ENCODE assay signal across 13 cellular contexts in genomic region chr17:41773731-41774193, GRCh38. TPM values are rescaled to one million over a fixed set of nuclear protein-coding genes. Genes with fewer than 3 reads are reported as not detected.
DNase-seq lines count a peak whose midpoint lies in the region; ATAC-seq and TF ChIP-seq lines count a peak whose summit lies in the region.
"Had no signal": no experiment of that assay in that cellular context is flagged by ENCODE, and none has a peak within 500 bp of the region (broad histone marks: within the 10 kb centered on the region; RNA-seq: fewer than 3 reads in every experiment).

No MANE protein-coding gene starts in this region.

- H3K4me3 Mint-ChIP-seq in H9: no peak overlapping the region
- no peak overlapping the region for H3K4me3 Mint-ChIP-seq in MCF 10A (ENCODE audit: unreplicated experiment)
- H3K4me3 Mint-ChIP-seq: T-helper 17 cell had no signal

- H2BK120ac ChIP-seq in H9 (ENCODE audit: low read depth, low read length, poor library complexity, severe bottlenecking): no peak overlapping the region

- no peak for TF ChIP-seq POLR2A in sigmoid colon (IDR thresholded peaks at IDR 0.05)

- BruUV-seq in MCF 10A (replicated peaks; lab: Mats Ljungman, UMichigan): no TSS peak

- no peak overlapping the region for H2BK20ac ChIP-seq in H9 (ENCODE audit: low read depth, low read length, poor library complexity, severe bottlenecking)

- no peak overlapping the region for H3K27ac ChIP-seq in H9 (ENCODE audit: insufficient read length, low read depth, low read length)
- H3K27ac ChIP-seq in sigmoid colon: peak overlapping the region; percentile 42 to 65 (median 54)

- no peak overlapping the region for H3K56ac ChIP-seq in H9 (ENCODE audit: insufficient read length, low read depth, low read length)

- TF ChIP-seq CTCF in H9 (conservative IDR thresholded peaks at IDR 0.05): no peak
- TF ChIP-seq CTCF in MCF 10A (IDR thresholded peaks at IDR 0.05; ENCODE audit: unreplicated experiment): no peak
- no peak for TF ChIP-seq CTCF in sigmoid colon (IDR thresholded peaks at IDR 0.05)

- H3K27ac Mint-ChIP-seq in H9 (peak overlapping the region in 2 of 3 experiments; percentile 83 to 90; a peak in 5 of 7 replicates), MCF 10A (ENCODE audit: low read depth, unreplicated experiment) (peak overlapping the region; percentile 73)
- H3K27ac Mint-ChIP-seq: T-helper 17 cell had no signal

- H4K5ac ChIP-seq in H9 (ENCODE audit: insufficient read length, low read depth, low read length): no peak overlapping the region

- H2AFZ ChIP-seq in H9 (ENCODE audit: low read length): no peak overlapping the region

- CTCF ChIA-PET in MCF 10A (lab: Yijun Ruan, JAX): interaction anchor here (0.6 to 3.3 kb wide), 8 partner anchors 12 to 104 kb away, joined by 3 to 26 read pairs (median 4); partner anchors contain the start of gene JUP

- H4K20me1 ChIP-seq in H9 (ENCODE audit: control insufficient read depth, insufficient read depth, insufficient read length): no peaks in the 10 kb centered on the region

- H2AK5ac ChIP-seq in H9 (ENCODE audit: insufficient read length, low read length): no peak overlapping the region

- H3K4me3 ChIP-seq in sigmoid colon: no peak overlapping the region

- no peak overlapping the region for H3K14ac ChIP-seq in H9 (ENCODE audit: insufficient read depth, low read length)

- H3K36me3 Mint-ChIP-seq in H9 (ENCODE audit: insufficient read depth in 1 of 3, low read depth in 3 of 3): peaks cover 10 to 32% (median 31%) of the 10 kb centered on the region in 3 experiments
- peaks cover 74% of the 10 kb centered on the region for H3K36me3 Mint-ChIP-seq in MCF 10A (ENCODE audit: insufficient read depth, unreplicated experiment)

- H3K9me3 ChIP-seq in H9 (ENCODE audit: control insufficient read depth, low read depth, low read length) (no peaks in the 10 kb centered on the region), sigmoid colon (no peaks in the 10 kb centered on the region)

- H3K4me1 Mint-ChIP-seq in H9: peaks cover 53 to 61% of the 10 kb centered on the region in 2 experiments
- H3K4me1 Mint-ChIP-seq in MCF 10A (ENCODE audit: insufficient read depth, unreplicated experiment): peaks cover 19% of the 10 kb centered on the region

- no peak overlapping the region for H3K4me2 ChIP-seq in H9 (ENCODE audit: insufficient read depth, insufficient read length, low read length)

- H3K79me2 ChIP-seq in H9 (ENCODE audit: insufficient read depth, low read length): no peaks in the 10 kb centered on the region; the same call in 1 of the 2 replicates

- H2BK5ac ChIP-seq in H9 (ENCODE audit: insufficient read length, low read length): no peak overlapping the region

- no peak overlapping the region for H4K91ac ChIP-seq in H9 (ENCODE audit: insufficient read length, low read depth, low read length)

- H3K23ac ChIP-seq in H9 (ENCODE audit: insufficient read length, low read depth, low read length): no peak overlapping the region

- intact Hi-C loops in MCF 10A (cut with micrococcal nuclease): loop anchor here (1.0 to 2.0 kb wide), 3 partner anchors 11 to 35 kb away; no protein-coding TSS in a partner anchor
- intact Hi-C loops in sigmoid colon (cut with DNase I): no loop called here

- H2BK15ac ChIP-seq in H9 (ENCODE audit: low read depth, low read length): no peak overlapping the region

- H3K27me3 Mint-ChIP-seq in H9 (ENCODE audit: low read depth) (no peaks in the 10 kb centered on the region), MCF 10A (ENCODE audit: insufficient read depth, unreplicated experiment) (no peaks in the 10 kb centered on the region)

- H3K27me3 ChIP-seq in H9 (ENCODE audit: insufficient read depth, low read length) (no peaks in the 10 kb centered on the region), sigmoid colon (no peaks in the 10 kb centered on the region)

- ATAC-seq in HG03439 (IDR thresholded peaks at IDR 0.05; ENCODE audit: unreplicated experiment) (no peak), HG02870 (IDR thresholded peaks at IDR 0.05; ENCODE audit: unreplicated experiment) (no peak)
- ATAC-seq: T-helper 17 cell had no signal

- no peak overlapping the region for H3K9ac ChIP-seq in H9 (ENCODE audit: extremely low read depth, insufficient read length, low read length)

- no CpG with 5 or more reads among the region's 8 CpGs for WGBS in H9 (ENCODE audit: extremely low coverage, insufficient read length, low lambda C conversion rate)
- 29 to 58% methylated on average over 8 of the region's 8 CpGs for WGBS in sigmoid colon, 2 donors

- peaks cover 7% of the 10 kb centered on the region; the same call in 1 of the 2 replicates for H3K4me1 ChIP-seq in H9 (ENCODE audit: insufficient read depth, low read length)
- peaks cover 0 to 58% (median 49%) of the 10 kb centered on the region in 4 donors for H3K4me1 ChIP-seq in sigmoid colon

- peaks cover 0 to 17% (median 0%) of the 10 kb centered on the region in 4 donors for H3K36me3 ChIP-seq in sigmoid colon

- DNase-seq in H9: no peak
- DNase-seq in MCF 10A (ENCODE audit: unreplicated experiment): peak; percentile 11
- peak; percentile 50 for DNase-seq in left kidney (ENCODE audit: low read depth, low spot score)
- peak; percentile 59 for DNase-seq in sigmoid colon
- DNase-seq in activated naive CD4-positive, alpha-beta T cell treated with Interleukin-2 at 50 U/mL for 16 hours: no peak
- DNase-seq in AG08395 (ENCODE audit: low spot score): no peak
- DNase-seq: COR-L47; NCI-H526 treated with DMSO at 0.1 percent for 48 hours; stimulated activated CD4-positive, alpha-beta T cell treated with anti-CD3 and anti-CD28 coated beads, Interleukin-1b, Interleukin-23, amount 100 ng/mL, for 48 hours; T-helper 17 cell had no signal

- no peak overlapping the region for H3K18ac ChIP-seq in H9 (ENCODE audit: insufficient read length, low read depth, low read length)

- H3K23me2 ChIP-seq in H9 (ENCODE audit: insufficient read length, low read depth, low read length, poor library complexity, severe bottlenecking): no peaks in the 10 kb centered on the region

- no peak for TF ChIP-seq EP300 in sigmoid colon (IDR thresholded peaks at IDR 0.05)

- H3K9me3 Mint-ChIP-seq in H9 (no peaks in the 10 kb centered on the region), MCF 10A (ENCODE audit: unreplicated experiment) (no peaks in the 10 kb centered on the region)

- no peak overlapping the region for H3K4ac ChIP-seq in H9 (ENCODE audit: low read depth, low read length)

- no peaks in the 10 kb centered on the region for H3K79me1 ChIP-seq in H9 (ENCODE audit: insufficient read depth, low read depth, low read length, poor library complexity, severe bottlenecking)

- H4K8ac ChIP-seq in H9 (replicated peaks; ENCODE audit: insufficient read length, low read depth, low read length): no peak overlapping the region

- no peak overlapping the region for H2BK12ac ChIP-seq in H9 (ENCODE audit: insufficient read length, low read depth, low read length)

- no peak overlapping the region for H3T11ph ChIP-seq in H9 (ENCODE audit: low read length)

- POLR2A ChIA-PET in MCF 10A (lab: Yijun Ruan, JAX): interaction anchor here (0.7 to 18.0 kb wide), 7 partner anchors 11 to 924 kb away, joined by 3 to 599 read pairs (median 7); partner anchors contain the start of genes FKBP10, JUP, KLHL11 and P3H4

RNA-seq across cellular contexts. Expression of gene JUP, which starts 12.7 kb away (rescaled TPM):
- total RNA-seq in H9 (2021): 87.9 and 90.1 TPM in 2 replicates
- total RNA-seq in MCF 10A (2022): 112 and 131 TPM in 2 replicates
- 10 to 100 TPM; 22.2 to 40.3 (median 31.2) TPM for total RNA-seq in sigmoid colon
- 100 to 1,000 TPM; 231 to 494 (median 236) TPM for polyA plus RNA-seq in sigmoid colon

RNA-seq across cellular contexts. Expression of gene P3H4, which starts 38.0 kb away (rescaled TPM):
- total RNA-seq in H9 (2021) (22.9 and 24.0 TPM in 2 replicates), MCF 10A (2022) (36.4 and 41.5 TPM in 2 replicates), sigmoid colon (10 to 100 TPM in 3 of 4 donors, 1 to 10 TPM in 1; 9.9 to 12.3 (median 11.3) TPM)
- 1 to 10 TPM; 3.0 to 6.4 (median 4.9) TPM for polyA plus RNA-seq in sigmoid colon

RNA-seq across cellular contexts. Expression of gene FKBP10, which starts 39.0 kb away (rescaled TPM):
- total RNA-seq in H9 (2021) (166 TPM in 2 replicates), MCF 10A (2022) (142 and 159 TPM in 2 replicates), sigmoid colon (10 to 100 TPM; 34.2 to 71.2 (median 39.5) TPM)
- 10 to 100 TPM in 1 of 3 donors, 1 to 10 TPM in 2; 5.5 to 18.4 (median 9.0) TPM for polyA plus RNA-seq in sigmoid colon
- total RNA-seq: T-helper 17 cell had no signal

RNA-seq across cellular contexts. Expression of gene HAP1, which starts 39.3 kb away (rescaled TPM):
- total RNA-seq in H9 (2021): 2.2 and 2.5 TPM in 2 replicates
- 0.37 and 0.49 TPM in 2 replicates for total RNA-seq in MCF 10A (2022)
- total RNA-seq in sigmoid colon: 1 to 10 TPM in 3 of 4 donors, under 1 TPM in 1; 0.71 to 4.3 (median 2.5) TPM
- polyA plus RNA-seq in sigmoid colon: under 1 TPM; under 0.01 to 0.47 (median 0.23) TPM
- total RNA-seq: mononuclear cell had no signal

Comparison
In these comparisons a context has a peak if more than half of its experiments do, and no peak if none do; other contexts are left out.
1. DNase-seq: peak in MCF 10A (single experiment), left kidney (single experiment) and sigmoid colon (single experiment); none in H9 (single experiment), activated naive CD4-positive, alpha-beta T cell treated with Interleukin-2 at 50 U/mL for 16 hours (single experiment) and AG08395 (single experiment).